ENCODE assay signal across 1 cellular context in genomic region chr2:200747668-200748618, GRCh38.
TF ChIP-seq lines count a peak whose summit lies in the region.

No MANE protein-coding gene starts in this region.

TF ChIP-seq in HepG2, 621 proteins besides CTCF, POLR2A, EP300 and RAD21 (continued from another document and continues in another):
- TF ChIP-seq PRDM10 (CRISPR knock-in tag; IDR thresholded peaks at IDR 0.05; ENCODE audit: low read depth): peak; percentile 61; the same call in 1 of the 2 replicates
- no peak for TF ChIP-seq ZNF577 (CRISPR knock-in tag; IDR thresholded peaks at IDR 0.05; ENCODE audit: borderline replicate concordance, low read depth)
- TF ChIP-seq ZNF580 (CRISPR knock-in tag; IDR thresholded peaks at IDR 0.05; ENCODE audit: borderline replicate concordance, low read depth): peak; percentile 64; the same call in 1 of the 2 replicates
- TF ChIP-seq ZNF792 (CRISPR knock-in tag; IDR thresholded peaks at IDR 0.05): peak; percentile 55; the same call in 1 of the 2 replicates
- TF ChIP-seq ZNF562 (CRISPR knock-in tag; IDR thresholded peaks at IDR 0.05; ENCODE audit: borderline replicate concordance): no peak
- TF ChIP-seq MEIS1 (CRISPR knock-in tag; IDR thresholded peaks at IDR 0.05; ENCODE audit: borderline replicate concordance): 0 out of 2 replicates have a peak, but pooled peaks have one; percentile 57
- TF ChIP-seq CBX1 (IDR thresholded peaks at IDR 0.05; ENCODE audit: low read depth): no peak
- TF ChIP-seq RCOR2 (CRISPR knock-in tag; IDR thresholded peaks at IDR 0.05): peak; percentile 86; the same call in 1 of the 2 replicates
- TF ChIP-seq NONO (IDR thresholded peaks at IDR 0.05): no peak
- TF ChIP-seq NONO (CRISPR knock-in tag; conservative IDR thresholded peaks at IDR 0.05): peak; percentile 78
- TF ChIP-seq ZBTB7B (CRISPR knock-in tag; IDR thresholded peaks at IDR 0.05): peak; percentile 68; the same call in 1 of the 2 replicates
- no peak for TF ChIP-seq DNMT3B (CRISPR knock-in tag; conservative IDR thresholded peaks at IDR 0.05)
- TF ChIP-seq HNF4A (CRISPR knock-in tag; IDR thresholded peaks at IDR 0.05): peak; percentile 77
- TF ChIP-seq REST (IDR thresholded peaks at IDR 0.05; ENCODE audit: borderline replicate concordance in 1 of 2, low read depth in 1 of 2, low read length in 2 of 2): peak in 1 of 2 experiments; percentile 76; a peak in 2 of 4 replicates
- no peak for TF ChIP-seq POLR2AphosphoS5 (IDR thresholded peaks at IDR 0.05; ENCODE audit: low read depth, low read length)
- TF ChIP-seq TMF1 (CRISPR knock-in tag; IDR thresholded peaks at IDR 0.05; ENCODE audit: low read depth): peak; percentile 77; the same call in 1 of the 2 replicates
- no peak for TF ChIP-seq ZNF274 (CRISPR knock-in tag; IDR thresholded peaks at IDR 0.05)
- TF ChIP-seq KLF6 (CRISPR knock-in tag; IDR thresholded peaks at IDR 0.05): 0 out of 2 replicates have a peak, but pooled peaks have one; percentile 48
- TF ChIP-seq ZNF234 (CRISPR knock-in tag; conservative IDR thresholded peaks at IDR 0.05): no peak
- TF ChIP-seq CBFB (CRISPR knock-in tag; IDR thresholded peaks at IDR 0.05): peak; percentile 78
- TF ChIP-seq ZEB1 (IDR thresholded peaks at IDR 0.05; ENCODE audit: insufficient replicate concordance, low read depth): peak; percentile 19
- peak; percentile 73 for TF ChIP-seq ZNF614 (CRISPR knock-in tag; IDR thresholded peaks at IDR 0.05; ENCODE audit: borderline replicate concordance)
- TF ChIP-seq RARA (CRISPR knock-in tag; IDR thresholded peaks at IDR 0.05): peak; percentile 74
- no peak for TF ChIP-seq ZNF329 (CRISPR knock-in tag; IDR thresholded peaks at IDR 0.05; ENCODE audit: low read depth)
- no peak for TF ChIP-seq NFE2 (CRISPR knock-in tag; IDR thresholded peaks at IDR 0.05)
- peak; percentile 89 for TF ChIP-seq ZSCAN5A (CRISPR knock-in tag; IDR thresholded peaks at IDR 0.05; ENCODE audit: borderline replicate concordance)
- TF ChIP-seq ZNF556 (CRISPR knock-in tag; IDR thresholded peaks at IDR 0.05; ENCODE audit: borderline replicate concordance): peak; percentile 64; the same call in 1 of the 2 replicates
- peak; percentile 98 for TF ChIP-seq ZKSCAN8 (CRISPR knock-in tag; IDR thresholded peaks at IDR 0.05; ENCODE audit: borderline replicate concordance)
- no peak for TF ChIP-seq ZBTB40 (IDR thresholded peaks at IDR 0.05)
- TF ChIP-seq ZBTB40 (CRISPR knock-in tag; IDR thresholded peaks at IDR 0.05): peak; percentile 42; the same call in 1 of the 2 replicates
- peak; percentile 94 for TF ChIP-seq FOXP4 (CRISPR knock-in tag; IDR thresholded peaks at IDR 0.05)
- TF ChIP-seq RFXANK (CRISPR knock-in tag; IDR thresholded peaks at IDR 0.05): 0 out of 2 replicates have a peak, but pooled peaks have one; percentile 38
- no peak for TF ChIP-seq SIN3B (IDR thresholded peaks at IDR 0.05; ENCODE audit: low read length)
- TF ChIP-seq ZFP36 (IDR thresholded peaks at IDR 0.05; ENCODE audit: borderline replicate concordance, low read depth, low read length, partially characterized antibody): peak; percentile 15
- 0 out of 2 replicates have a peak, but pooled peaks have one; percentile 29 for TF ChIP-seq ZNF235 (CRISPR knock-in tag; IDR thresholded peaks at IDR 0.05; ENCODE audit: borderline replicate concordance)
- TF ChIP-seq ZNF772 (CRISPR knock-in tag; IDR thresholded peaks at IDR 0.05): no peak; the same call in 1 of the 2 replicates
- peak; percentile 44; the same call in 1 of the 2 replicates for TF ChIP-seq MIER3 (CRISPR knock-in tag; IDR thresholded peaks at IDR 0.05; ENCODE audit: borderline replicate concordance)
- TF ChIP-seq MXI1 (IDR thresholded peaks at IDR 0.05; ENCODE audit: borderline replicate concordance, low read depth, low read length): 0 out of 3 replicates have a peak, but pooled peaks have one; percentile 9
- TF ChIP-seq HNRNPL (IDR thresholded peaks at IDR 0.05; ENCODE audit: low read depth, low read length): no peak
